ENCODE assay signal across 20 cellular contexts in the genomic region with DNA sequence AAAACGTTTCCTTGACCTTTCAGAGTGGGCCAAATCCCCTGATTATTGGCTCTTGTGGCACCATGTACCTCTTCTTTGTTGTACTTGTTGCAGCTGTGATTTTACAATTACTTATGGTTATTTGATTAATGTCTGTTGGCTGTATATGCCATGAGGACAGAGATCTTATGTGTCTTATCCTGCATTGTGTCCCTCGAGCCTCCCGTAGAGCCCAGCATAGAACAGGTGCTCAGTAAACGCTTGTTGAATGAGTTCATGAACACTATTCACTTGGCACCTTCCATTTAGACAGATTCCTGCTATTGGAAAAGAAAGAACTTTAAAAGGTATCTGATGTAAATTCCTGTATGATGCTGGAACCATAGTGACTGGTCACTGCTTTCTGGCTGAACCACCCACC.
"Had no signal": no experiment of that assay in that cellular context is flagged by ENCODE, and none has a peak within 500 bp of the region (broad histone marks: within the 10 kb centered on the region; RNA-seq: fewer than 3 reads in every experiment).

No MANE protein-coding gene starts in this region.

- H3K4me3 ChIP-seq: cardiac muscle cell, left ventricle myocardium inferior, tibial artery, vagina had no signal

- H3K9me3 ChIP-seq: left ventricle myocardium inferior, tibial artery, vagina had no signal

- H3K9me3 Mint-ChIP-seq: activated B cell treated with CpG ODN at 0.5 μM for 24 hours; activated naive CD4-positive, alpha-beta T cell treated with anti-CD3 and anti-CD28 coated beads, Interleukin-2, amount 10 ng/mL, durations not matched to agents 7 days and 5 days; stimulated activated naive CD8-positive, alpha-beta T cell treated with anti-CD3 and anti-CD28 coated beads, Interleukin-15, Interleukin-2, amounts not matched to agents 100 ng/mL and 50 ng/mL, for 24 hours had no signal

- FAIRE-seq: endometrium had no signal

- H3K4me1 ChIP-seq: vagina had no signal

- H3K27me3 ChIP-seq: cardiac muscle cell, tibial artery, vagina had no signal

- H3K27ac ChIP-seq: tibial artery, vagina had no signal

- ATAC-seq: activated CD4-positive, alpha-beta T cell treated with anti-CD3 and anti-CD28 coated beads for 36 hours; T-helper 17 cell had no signal

- DNase-seq: activated B cell treated with CpG ODN at 0.5 μM for 24 hours; activated CD4-positive, alpha-beta T cell treated with anti-CD3 and anti-CD28 coated beads for 36 hours; activated CD4-positive, alpha-beta T cell treated with anti-CD3 and anti-CD28 coated beads, Interleukin-2, amount 50 U/mL, for 4 hours; activated naive CD4-positive, alpha-beta T cell treated with anti-CD3 and anti-CD28 coated beads, Interleukin-2, amount 10 ng/mL, durations not matched to agents 7 days and 5 days; activated T-cell treated with anti-CD3 and anti-CD28 coated beads, Interleukin-2, amount 50 U/mL, for 48 hours; amygdala; effector CD4-positive, alpha-beta T cell; foreskin fibroblast; kidney glomerular epithelial cell; left ventricle myocardium inferior; mammary epithelial cell; midbrain; stimulated activated CD4-positive, alpha-beta T cell treated with anti-CD3 and anti-CD28 coated beads, Interleukin-1b, Interleukin-23, amount 100 ng/mL, for 48 hours; T-helper 17 cell; tibial artery had no signal

- H3K27me3 Mint-ChIP-seq: activated B cell treated with CpG ODN at 0.5 μM for 24 hours; activated CD4-positive, alpha-beta T cell treated with anti-CD3 and anti-CD28 coated beads for 36 hours; activated naive CD4-positive, alpha-beta T cell treated with anti-CD3 and anti-CD28 coated beads, Interleukin-2, amount 10 ng/mL, durations not matched to agents 7 days and 5 days; stimulated activated naive CD8-positive, alpha-beta T cell treated with anti-CD3 and anti-CD28 coated beads, Interleukin-15, Interleukin-2, amounts not matched to agents 100 ng/mL and 50 ng/mL, for 24 hours; T-helper 17 cell had no signal

- H3K27ac Mint-ChIP-seq: activated B cell treated with CpG ODN at 0.5 μM for 24 hours; activated CD4-positive, alpha-beta T cell treated with anti-CD3 and anti-CD28 coated beads for 36 hours; activated naive CD4-positive, alpha-beta T cell treated with anti-CD3 and anti-CD28 coated beads, Interleukin-2, amount 10 ng/mL, durations not matched to agents 7 days and 5 days; stimulated activated naive CD8-positive, alpha-beta T cell treated with anti-CD3 and anti-CD28 coated beads, Interleukin-15, Interleukin-2, amounts not matched to agents 100 ng/mL and 50 ng/mL, for 24 hours; T-helper 17 cell had no signal

- H3K4me3 Mint-ChIP-seq: activated B cell treated with CpG ODN at 0.5 μM for 24 hours; activated CD4-positive, alpha-beta T cell treated with anti-CD3 and anti-CD28 coated beads for 36 hours; activated naive CD4-positive, alpha-beta T cell treated with anti-CD3 and anti-CD28 coated beads, Interleukin-2, amount 10 ng/mL, durations not matched to agents 7 days and 5 days; neural crest cell; stimulated activated naive CD8-positive, alpha-beta T cell treated with anti-CD3 and anti-CD28 coated beads, Interleukin-15, Interleukin-2, amounts not matched to agents 100 ng/mL and 50 ng/mL, for 24 hours; T-helper 17 cell had no signal

- H3K4me1 Mint-ChIP-seq: activated B cell treated with CpG ODN at 0.5 μM for 24 hours; activated CD4-positive, alpha-beta T cell treated with anti-CD3 and anti-CD28 coated beads for 36 hours had no signal
